Comparison of ENCODE assay signal across 14 cellular contexts in the genomic region with DNA sequence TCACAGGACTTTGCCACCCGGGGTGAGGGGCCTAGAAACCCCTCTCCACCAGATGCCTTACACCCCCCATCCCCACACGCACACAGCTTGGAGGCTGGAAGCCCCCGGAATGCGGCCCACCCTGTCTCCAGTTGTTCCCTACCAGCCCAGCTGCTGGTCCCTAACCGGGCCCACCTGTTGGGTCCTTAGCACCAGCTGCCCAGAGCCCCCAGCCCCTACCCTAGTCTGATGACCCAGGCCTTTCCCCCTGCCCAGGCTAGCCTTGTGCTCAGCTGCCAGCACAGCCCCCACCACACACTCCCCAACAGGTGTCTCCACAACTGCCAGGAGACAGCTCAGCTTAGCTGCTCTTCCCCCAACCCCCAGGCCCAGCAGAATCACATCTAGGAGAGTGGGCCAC.
DNase-seq lines count a peak whose midpoint lies in the region; ATAC-seq and TF ChIP-seq lines count a peak whose summit lies in the region.
"Had no signal": no experiment of that assay in that cellular context is flagged by ENCODE, and none has a peak within 500 bp of the region (broad histone marks: within the 10 kb centered on the region; RNA-seq: fewer than 3 reads in every experiment).

No MANE protein-coding gene starts in this region.

- no peak for TF ChIP-seq POLR2A in spleen (IDR thresholded peaks at IDR 0.05)

- H3K4me1 ChIP-seq in lower lobe of right lung = peaks cover under 1% of the 10 kb centered on the region
- H3K4me1 ChIP-seq in spleen = no peaks in the 10 kb centered on the region
- H3K4me1 ChIP-seq: A549, Caco-2, HAP-1 had no signal

- TF ChIP-seq CTCF in natural killer cell (IDR thresholded peaks at IDR 0.05) (no peak), lower lobe of right lung (IDR thresholded peaks at IDR 0.05) (no peak), spleen (IDR thresholded peaks at IDR 0.05 in 8 of 11, conservative IDR thresholded peaks at IDR 0.05 in 3 of 11) (no peak)

- intact Hi-C loops in natural killer cell (cut with micrococcal nuclease) = no loop called here
- intact Hi-C loops in lower lobe of right lung (cut with DNase I) = no loop called here
- intact Hi-C loops in spleen (cut with DNase I; ENCODE audit: low total_unique reads) = no loop called here

- H3K9me3 ChIP-seq in lower lobe of right lung (peaks cover 18% of the 10 kb centered on the region), spleen (peaks cover 0 to 82% (median 45%) of the 10 kb centered on the region in 8 donors)

- H3K27me3 ChIP-seq in lower lobe of right lung (ENCODE audit: low read depth) (no peaks in the 10 kb centered on the region), spleen (replicated peaks in 1 of 7) (no peaks in the 10 kb centered on the region)

- H3K27ac Mint-ChIP-seq in natural killer cell treated with Interleukin-12 subunit alpha and Interleukin-12 subunit beta and Interleukin-15 and Interleukin-18, amount 100 ng/mL, for 72 hours = no peak overlapping the region
- no peak overlapping the region for H3K27ac Mint-ChIP-seq in natural killer cell
- H3K27ac Mint-ChIP-seq: HFFc6 had no signal

- peaks cover 5% of the 10 kb centered on the region for H3K9me3 Mint-ChIP-seq in natural killer cell treated with Interleukin-12 subunit alpha and Interleukin-12 subunit beta and Interleukin-15 and Interleukin-18, amount 100 ng/mL, for 72 hours
- H3K9me3 Mint-ChIP-seq in natural killer cell = peaks cover 5 to 17% of the 10 kb centered on the region in 2 donors

- H3K4me3 ChIP-seq in lower lobe of right lung (no peak overlapping the region), spleen (no peak overlapping the region)
- H3K4me3 ChIP-seq: A549, HAP-1 had no signal

- H3K36me3 Mint-ChIP-seq in natural killer cell treated with Interleukin-12 subunit alpha and Interleukin-12 subunit beta and Interleukin-15 and Interleukin-18, amount 100 ng/mL, for 72 hours = peaks cover 31% of the 10 kb centered on the region
- H3K36me3 Mint-ChIP-seq in natural killer cell = peaks cover 27% of the 10 kb centered on the region

- no peaks in the 10 kb centered on the region for H3K4me1 Mint-ChIP-seq in natural killer cell treated with Interleukin-12 subunit alpha and Interleukin-12 subunit beta and Interleukin-15 and Interleukin-18, amount 100 ng/mL, for 72 hours (ENCODE audit: low read depth in 2 of 2)
- no peaks in the 10 kb centered on the region for H3K4me1 Mint-ChIP-seq in natural killer cell

- ATAC-seq in natural killer cell treated with Interleukin-12 subunit alpha and Interleukin-12 subunit beta and Interleukin-15 and Interleukin-18, amount 100 ng/mL, for 72 hours = peak; percentile 13 to 22
- no peak for ATAC-seq in natural killer cell
- ATAC-seq in lower lobe of right lung = no peak
- ATAC-seq in GM21619 (IDR thresholded peaks at IDR 0.05; ENCODE audit: unreplicated experiment) = no peak
- ATAC-seq: A549, HepG2 had no signal

- H3K27ac ChIP-seq in lower lobe of right lung (no peak overlapping the region), spleen (no peak overlapping the region)
- H3K27ac ChIP-seq: A549 had no signal

- 70 to 94% (median 88%) methylated on average over 4 to 5 of the region's 5 CpGs for WGBS in spleen, 5 donors

- no peak for DNase-seq in natural killer cell treated with Interleukin-12 subunit alpha and Interleukin-12 subunit beta and Interleukin-15 and Interleukin-18, amount 100 ng/mL, for 72 hours (ENCODE audit: low spot score)
- DNase-seq in natural killer cell (no peak), lower lobe of right lung (peak; percentile 33), spleen (peak; percentile 41), inferior parietal cortex (ENCODE audit: extremely low spot score) (no peak)
- DNase-seq: Caco-2; CD8-positive, alpha-beta memory T cell; DND-41; GDM1; HFFc6 had no signal

- H3K27me3 Mint-ChIP-seq in natural killer cell treated with Interleukin-12 subunit alpha and Interleukin-12 subunit beta and Interleukin-15 and Interleukin-18, amount 100 ng/mL, for 72 hours = peaks cover 16 to 32% of the 10 kb centered on the region in 2 donors
- peaks cover 23 to 27% of the 10 kb centered on the region in 2 donors for H3K27me3 Mint-ChIP-seq in natural killer cell (ENCODE audit: low read depth in 2 of 2)

- H3K4me3 Mint-ChIP-seq in natural killer cell treated with Interleukin-12 subunit alpha and Interleukin-12 subunit beta and Interleukin-15 and Interleukin-18, amount 100 ng/mL, for 72 hours = no peak overlapping the region
- no peak overlapping the region for H3K4me3 Mint-ChIP-seq in natural killer cell
- H3K4me3 Mint-ChIP-seq: CD8-positive, alpha-beta memory T cell; HFFc6 had no signal

- H3K36me3 ChIP-seq in lower lobe of right lung = no peaks in the 10 kb centered on the region
- peaks cover 0 to 31% (median 0%) of the 10 kb centered on the region in 6 donors for H3K36me3 ChIP-seq in spleen
- H3K36me3 ChIP-seq: HAP-1 had no signal

Comparison
In these comparisons a context has a peak if more than half of its experiments do, and no peak if none do; other contexts are left out.
1. ATAC-seq: peak in natural killer cell treated with Interleukin-12 subunit alpha and Interleukin-12 subunit beta and Interleukin-15 and Interleukin-18, amount 100 ng/mL, for 72 hours (2 of 2); none in natural killer cell (0 of 3), lower lobe of right lung (0 of 2) and GM21619 (single experiment).
2. DNase-seq: peak in lower lobe of right lung (single experiment) and spleen (single experiment); none in natural killer cell treated with Interleukin-12 subunit alpha and Interleukin-12 subunit beta and Interleukin-15 and Interleukin-18, amount 100 ng/mL, for 72 hours (single experiment), natural killer cell (single experiment) and inferior parietal cortex (single experiment).